ENCODE assay signal across 7 cellular contexts in the genomic region with DNA sequence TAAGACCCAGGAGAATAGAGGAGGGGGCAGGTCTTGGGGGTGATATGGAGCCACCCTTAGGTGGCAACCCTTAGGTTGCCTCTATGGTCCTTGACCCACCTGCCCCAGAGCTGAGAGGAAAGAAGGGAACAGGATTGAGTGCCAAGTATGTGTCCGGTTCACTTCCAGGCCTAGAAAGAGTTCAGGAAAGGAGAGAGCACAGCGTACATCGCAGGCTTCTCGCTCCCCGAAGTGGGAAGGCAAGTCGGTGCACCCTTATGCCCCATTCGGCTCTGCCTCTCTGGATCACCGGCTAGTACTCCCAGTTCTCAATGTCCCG. TPM values are rescaled to one million over a fixed set of nuclear protein-coding genes. Genes with fewer than 3 reads are reported as not detected.
DNase-seq lines count a peak whose midpoint lies in the region; ATAC-seq and TF ChIP-seq lines count a peak whose summit lies in the region.
"Had no signal": no experiment of that assay in that cellular context is flagged by ENCODE, and none has a peak within 500 bp of the region (broad histone marks: within the 10 kb centered on the region; RNA-seq: fewer than 3 reads in every experiment).

No MANE protein-coding gene starts in this region.

- no peak overlapping the region; the same call in 1 of the 2 replicates for H3K9ac ChIP-seq in iPS-20b (ENCODE audit: low read depth, low read length)

- H3K9me3 ChIP-seq in AG04450 (ENCODE audit: control insufficient read depth, insufficient read depth, low read length) = peaks cover 9% of the 10 kb centered on the region; the same call in 1 of the 2 replicates
- H3K9me3 ChIP-seq in iPS-20b (ENCODE audit: insufficient read depth, low read depth, low read length) = no peaks in the 10 kb centered on the region
- H3K9me3 ChIP-seq: tibial artery had no signal

- POLR2A ChIA-PET in AG04450 (lab: Yijun Ruan, JAX) = interaction anchor here (1.1 to 1.2 kb wide), 2 partner anchors 13 to 40 kb away, joined by 3 to 6 read pairs; no protein-coding TSS in a partner anchor
- POLR2A ChIA-PET in RWPE1 (lab: Yijun Ruan, JAX; ENCODE audit: low non-redundant PET) = interaction anchor here (0.6 kb wide), 1 partner anchor 198 kb away, joined by 3 read pairs; the partner anchor contains the start of gene NFE2L1

- H3K4me1 ChIP-seq in iPS-20b (ENCODE audit: insufficient read depth, low read length) = peaks cover 8% of the 10 kb centered on the region; the same call in 1 of the 2 replicates

- H3K4me3 ChIP-seq in AG04450 (ENCODE audit: low read depth, low read length) = peak overlapping the region; percentile 31
- H3K4me3 ChIP-seq in iPS-20b (ENCODE audit: low read length) = peak overlapping the region; percentile 74

- ATAC-seq in HG03521 (IDR thresholded peaks at IDR 0.05; ENCODE audit: unreplicated experiment) = no peak

- TF ChIP-seq CTCF in AG04450 (IDR thresholded peaks at IDR 0.05; ENCODE audit: low read depth, low read length) (no peak), RWPE1 (conservative IDR thresholded peaks at IDR 0.05; ENCODE audit: low read depth) (no peak)

- H3K27ac ChIP-seq in AG04450 (ENCODE audit: low read depth, low read length) = no peak overlapping the region
- peak overlapping the region; percentile 66 for H3K27ac ChIP-seq in RWPE1
- H3K27ac ChIP-seq in iPS-20b (ENCODE audit: low read length) = no peak overlapping the region
- H3K27ac ChIP-seq: tibial artery had no signal

- no peak for DNase-seq in AG04450 (ENCODE audit: low read depth, low spot score)
- no peak for DNase-seq in RWPE1 (ENCODE audit: low spot score)
- no peak for DNase-seq in 8988T
- DNase-seq in hepatic stellate cell (ENCODE audit: low spot score) = no peak
- DNase-seq: tibial artery had no signal

- H3K36me3 ChIP-seq in iPS-20b (ENCODE audit: insufficient read depth, low read depth, low read length) = no peaks in the 10 kb centered on the region
- H3K36me3 ChIP-seq: tibial artery had no signal

- CTCF ChIA-PET in AG04450 (lab: Charles Lee) (interaction anchor here (1.1 to 5.2 kb wide), 3 partner anchors 9 to 40 kb away, joined by 4 to 26 read pairs (median 21); partner anchors contain the start of gene SCRN2), RWPE1 (lab: Yijun Ruan, JAX) (interaction anchor here (1.0 to 4.9 kb wide), 5 partner anchors 9 to 40 kb away, joined by 3 to 38 read pairs (median 4); partner anchors contain the start of gene SCRN2)

- peaks cover 81% of the 10 kb centered on the region for H3K27me3 ChIP-seq in AG04450 (ENCODE audit: control insufficient read depth, insufficient read depth, low read length)
- H3K27me3 ChIP-seq in iPS-20b (ENCODE audit: insufficient read depth, low read length) = peaks cover 100% of the 10 kb centered on the region

RNA-seq across cellular contexts. Expression of gene SP6, which starts 0.6 kb away (rescaled TPM):
- 0.04 and 0.05 TPM in 2 replicates for polyA plus RNA-seq in AG04450 (2011; rRNA removed)
- 0.09 and 0.37 TPM in 2 replicates for polyA minus RNA-seq in AG04450 (2011; rRNA and poly(A)+ RNA removed)

RNA-seq across cellular contexts. Expression of gene SCRN2, which starts 9.3 kb away (rescaled TPM):
- polyA plus RNA-seq in AG04450 (2011; rRNA removed) = 13.3 and 17.2 TPM in 2 replicates
- 9.9 and 10.7 TPM in 2 replicates for polyA minus RNA-seq in AG04450 (2011; rRNA and poly(A)+ RNA removed)

RNA-seq across cellular contexts. Expression of gene LRRC46, which starts 18.9 kb away (rescaled TPM):
- polyA plus RNA-seq in AG04450 (2011; rRNA removed) = 0.55 and 0.67 TPM in 2 replicates
- 0.37 and 0.52 TPM in 2 replicates for polyA minus RNA-seq in AG04450 (2011; rRNA and poly(A)+ RNA removed)

RNA-seq across cellular contexts. Expression of gene MRPL10, which starts 19.0 kb away (rescaled TPM):
- 62.9 and 64.4 TPM in 2 replicates for polyA plus RNA-seq in AG04450 (2011; rRNA removed)
- polyA minus RNA-seq in AG04450 (2011; rRNA and poly(A)+ RNA removed) = 65.8 and 78.0 TPM in 2 replicates

RNA-seq across cellular contexts. Expression of gene OSBPL7, which starts 28.7 kb away (rescaled TPM):
- 5.3 and 6.2 TPM in 2 replicates for polyA plus RNA-seq in AG04450 (2011; rRNA removed)
- 10.3 and 12.3 TPM in 2 replicates for polyA minus RNA-seq in AG04450 (2011; rRNA and poly(A)+ RNA removed)
